Comparison of ENCODE assay signal across 1 cellular context in the genomic region with DNA sequence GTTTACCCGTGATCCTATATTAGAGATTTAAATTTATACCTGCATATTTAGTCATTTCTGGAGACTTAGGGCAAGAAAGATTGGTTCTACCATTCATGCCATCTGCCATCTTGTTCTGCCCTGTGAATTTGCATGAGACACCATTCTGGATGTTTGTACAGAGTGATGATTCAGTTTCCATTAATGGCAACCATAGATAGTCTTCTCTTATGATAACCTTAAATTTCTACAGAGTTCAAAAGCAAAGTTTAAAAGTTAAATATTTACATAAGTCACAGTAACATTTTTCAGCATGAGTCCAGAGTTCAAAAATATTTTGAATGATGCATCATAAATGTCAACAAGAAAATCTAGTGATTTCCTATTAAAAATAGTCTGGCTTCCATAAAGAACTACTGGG.
TF ChIP-seq lines count a peak whose summit lies in the region.

No MANE protein-coding gene starts in this region.

TF ChIP-seq in endothelial cell of umbilical vein, 7 proteins besides CTCF, POLR2A, EP300 and RAD21:
- TF ChIP-seq JUN (IDR thresholded peaks at IDR 0.05; ENCODE audit: borderline replicate concordance, insufficient read depth, insufficient read length, low read depth) (no peak), GATA2 (IDR thresholded peaks at IDR 0.05; ENCODE audit: insufficient read depth, insufficient read length, low read depth, low read length) (peak; percentile 52), FOS (IDR thresholded peaks at IDR 0.05; ENCODE audit: borderline replicate concordance, insufficient read depth, low read length) (peak; percentile 60), EZH2 (IDR thresholded peaks at IDR 0.05; ENCODE audit: borderline replicate concordance, low read depth, low read length, severe bottlenecking) (no peak), POLR2AphosphoS5 (IDR thresholded peaks at IDR 0.05; ENCODE audit: insufficient read depth, low read depth, low read length) (no peak), MYC (IDR thresholded peaks at IDR 0.05; ENCODE audit: low read depth, low read length) (no peak)
TF ChIP-seq in endothelial cell of umbilical vein: peak in this region for 2.
